Comparison of ENCODE assay signal across 1 cellular context in genomic region chr16:87868254-87869029, GRCh38.
TF ChIP-seq lines count a peak whose summit lies in the region.

No MANE protein-coding gene starts in this region.

TF ChIP-seq in GM12878, 131 proteins besides CTCF, POLR2A, EP300 and RAD21 (continued from another document):
- TF ChIP-seq ZNF384 (IDR thresholded peaks at IDR 0.05; ENCODE audit: borderline replicate concordance, low read depth, low read length) (peak; percentile 40; the same call in 1 of the 2 replicates), NFIC (IDR thresholded peaks at IDR 0.05; ENCODE audit: low read depth, low read length) (peak; percentile 37; the same call in 1 of the 2 replicates), CREB1 (IDR thresholded peaks at IDR 0.05; ENCODE audit: low read depth) (peak; percentile 33; the same call in 1 of the 2 replicates), CREM (IDR thresholded peaks at IDR 0.05; ENCODE audit: low read depth) (peak; percentile 30; the same call in 1 of the 2 replicates), USF1 (IDR thresholded peaks at IDR 0.05; ENCODE audit: borderline replicate concordance, extremely low read length, insufficient read depth, low read depth, low read length) (peak; percentile 38), ZNF24 (IDR thresholded peaks at IDR 0.05) (peak; percentile 27; the same call in 1 of the 2 replicates), JUNB (IDR thresholded peaks at IDR 0.05) (peak; percentile 70)
